8 cellular contexts compared by ENCODE assay signal in genomic region chr17:70144260-70144846, GRCh38. TPM values are rescaled to one million over a fixed set of nuclear protein-coding genes. Genes with fewer than 3 reads are reported as not detected.
A peak's percentile ranks its signal among the peaks of the same experiment; 100 is the strongest.
DNase-seq lines count a peak whose midpoint lies in the region; ATAC-seq lines count a peak whose summit lies in the region.

No MANE protein-coding gene starts in this region.

- in situ Hi-C loops in GM23248 (cut with MboI), result loop anchor here (10.0 kb wide), 2 partner anchors 540 to 570 kb away; no protein-coding TSS in a partner anchor

- H3F3A ChIP-seq in GM23248 (ENCODE audit: insufficient read depth), result no peaks in the 10 kb centered on the region

- H3K36me3 ChIP-seq in GM23248 (ENCODE audit: low read depth), result no peaks in the 10 kb centered on the region
- no peaks in the 10 kb centered on the region for H3K36me3 ChIP-seq in adipocyte (ENCODE audit: control insufficient read depth, insufficient read depth, low read length, severe bottlenecking)

- H3K9ac ChIP-seq in GM23248 (no peak overlapping the region), adipocyte (ENCODE audit: low read length) (no peak overlapping the region)

- no peaks in the 10 kb centered on the region for H4K20me1 ChIP-seq in GM23248 (ENCODE audit: insufficient read depth)

- WGBS in GM23248 (ENCODE audit: low coverage in 1 of 2, low lambda C conversion rate in 2 of 2, missing lambda C conversion rate in 2 of 2), 2 experiments, result 20 to 21% methylated on average over 6 of the region's 6 CpGs

- no peak overlapping the region for H3K27ac ChIP-seq in GM23248

- no peak overlapping the region for H3K4me2 ChIP-seq in GM23248 (ENCODE audit: unreplicated experiment)

- H3K27me3 ChIP-seq in GM23248 (replicated peaks; ENCODE audit: insufficient read depth) (no peaks in the 10 kb centered on the region), adipocyte (replicated peaks; ENCODE audit: control insufficient read depth, insufficient read depth, low read length) (no peaks in the 10 kb centered on the region)

- no peaks in the 10 kb centered on the region for H3K4me1 ChIP-seq in GM23248 (ENCODE audit: insufficient read depth)
- no peaks in the 10 kb centered on the region for H3K4me1 ChIP-seq in adipocyte (ENCODE audit: control insufficient read depth, insufficient read depth, low read length)

- ATAC-seq in left lobe of liver (peak; percentile 67), HG02973 (IDR thresholded peaks at IDR 0.05; ENCODE audit: unreplicated experiment) (no peak), GM18907 (IDR thresholded peaks at IDR 0.05; ENCODE audit: unreplicated experiment) (no peak), GM18517 (IDR thresholded peaks at IDR 0.05; ENCODE audit: unreplicated experiment) (no peak)

- peak; percentile 13 for DNase-seq in AG20443 (ENCODE audit: low spot score)
- peak; percentile 56 for DNase-seq in GM23248
- peak; percentile 61 for DNase-seq in adipocyte (ENCODE audit: low read depth)
- DNase-seq in left lobe of liver (ENCODE audit: low spot score), result no peak
- DNase-seq in HK-2 (ENCODE audit: unreplicated experiment), result no peak

- no peaks in the 10 kb centered on the region for H3K79me2 ChIP-seq in GM23248 (ENCODE audit: insufficient read depth)

- no peak overlapping the region for H2AFZ ChIP-seq in GM23248

- H3K4me3 ChIP-seq in GM23248 (no peak overlapping the region), adipocyte (ENCODE audit: low read length) (no peak overlapping the region)

- H3K9me3 ChIP-seq in GM23248 (ENCODE audit: low read depth) (no peaks in the 10 kb centered on the region), adipocyte (ENCODE audit: control insufficient read depth, low read length) (no peaks in the 10 kb centered on the region)

- H3K9me2 ChIP-seq in GM23248 (ENCODE audit: insufficient read depth), result no peaks in the 10 kb centered on the region

RNA-seq across cellular contexts. Expression of gene KCNJ2, which starts 25.0 kb away (rescaled TPM):
- 0.63 and 1.1 TPM in 2 replicates for total RNA-seq in GM23248 (2014; rRNA removed; shearing (Covaris generic))
- polyA plus RNA-seq in GM23248 (2016; fragmentation: Nextera tagmentation; extraction: Ambion mirVana), result 0.68 and 0.75 TPM in 2 replicates
- 0.50 TPM for total RNA-seq in left lobe of liver

Comparison
In these comparisons a context has a peak if more than half of its experiments do, and no peak if none do; other contexts are left out.
1. DNase-seq: peak in AG20443 (single experiment), GM23248 (single experiment) and adipocyte (single experiment); none in left lobe of liver (single experiment) and HK-2 (single experiment).